In genomic region chr2:229910832-229911412, GRCh38 we compare ENCODE assay signal across 8 cellular contexts. TPM values are rescaled to one million over a fixed set of nuclear protein-coding genes. Genes with fewer than 3 reads are reported as not detected.
DNase-seq lines count a peak whose midpoint lies in the region; ATAC-seq and TF ChIP-seq lines count a peak whose summit lies in the region.

No MANE protein-coding gene starts in this region.

- DNase-seq in D341Med (ENCODE audit: low spot score) (peak; percentile 33), left colon (no peak), aorta (no peak), osteoblast (ENCODE audit: insufficient read length, low spot score, missing footprints) (no peak)

- peaks cover 96% of the 10 kb centered on the region for H3K79me2 ChIP-seq in osteoblast (ENCODE audit: insufficient read depth, low read length)

- no peak overlapping the region for H3K4me3 ChIP-seq in aorta (ENCODE audit: low read length in 2 of 2)
- no peak overlapping the region for H3K4me3 ChIP-seq in osteoblast (ENCODE audit: insufficient read depth, low read length)

- H3K27me3 ChIP-seq in aorta (ENCODE audit: control insufficient read depth in 1 of 2, insufficient read depth in 2 of 2, low read length in 1 of 2) (no peaks in the 10 kb centered on the region), osteoblast (ENCODE audit: insufficient read depth, low read length) (no peaks in the 10 kb centered on the region)

- TF ChIP-seq CTCF in VCaP (conservative IDR thresholded peaks at IDR 0.05) (peak; percentile 70), osteoblast (IDR thresholded peaks at IDR 0.05; ENCODE audit: extremely low read depth, low read depth, low read length) (no peak)

- no peaks in the 10 kb centered on the region for H3K36me3 ChIP-seq in aorta (ENCODE audit: control insufficient read depth in 1 of 2, insufficient read depth in 2 of 2, low read length in 1 of 2)
- peaks cover 4% of the 10 kb centered on the region for H3K36me3 ChIP-seq in osteoblast (ENCODE audit: insufficient read depth, low read length)

- no peak overlapping the region for H2AFZ ChIP-seq in osteoblast (ENCODE audit: low read length)

- peaks cover 66% of the 10 kb centered on the region for H4K20me1 ChIP-seq in osteoblast (ENCODE audit: insufficient read depth, low read length)

- WGBS in aorta, 2 donors = 21 to 26% methylated on average over 1 of the region's 1 CpG

- ATAC-seq in GM19025 (IDR thresholded peaks at IDR 0.05; ENCODE audit: low read depth, unreplicated experiment) (peak; percentile 62), HG03439 (IDR thresholded peaks at IDR 0.05; ENCODE audit: unreplicated experiment) (peak; percentile 60), left colon (peak; percentile 75), aorta (ENCODE audit: low FRiP score) (no peak), HG02970 (IDR thresholded peaks at IDR 0.05; ENCODE audit: low FRiP score, unreplicated experiment) (no peak)

- H3K4me1 ChIP-seq in aorta (ENCODE audit: control insufficient read depth in 1 of 2, insufficient read depth in 2 of 2, low read length in 2 of 2) = peaks cover 7% of the 10 kb centered on the region in 2 donors
- H3K4me1 ChIP-seq in osteoblast (ENCODE audit: insufficient read depth, low read length) = no peaks in the 10 kb centered on the region

- H3K27ac ChIP-seq in VCaP = no peak overlapping the region
- H3K27ac ChIP-seq in aorta (ENCODE audit: low read depth in 1 of 2, low read length in 2 of 2) = no peak overlapping the region
- H3K27ac ChIP-seq in osteoblast (ENCODE audit: low read depth, low read length) = no peak overlapping the region

- H3K9me3 ChIP-seq in aorta (ENCODE audit: control insufficient read depth, low read length) = no peaks in the 10 kb centered on the region
- no peaks in the 10 kb centered on the region for H3K9me3 ChIP-seq in osteoblast (ENCODE audit: low read depth, low read length)

- no peak overlapping the region for H3K4me2 ChIP-seq in osteoblast (ENCODE audit: insufficient read depth, low read length)

- intact Hi-C loops in left colon (cut with DNase I, micrococcal nuclease) (loop anchor here in 1 of 2 donors (10.0 kb wide), 1 partner anchor 106 kb away; no protein-coding TSS in a partner anchor), aorta (cut with DNase I) (no loop called here)

RNA-seq across cellular contexts. Expression of gene TRIP12, which starts 10.9 kb away (rescaled TPM):
- total RNA-seq in left colon (100 to 1,000 TPM; 183 to 188 TPM), aorta (100 to 1,000 TPM; 220 to 232 TPM), osteoblast (207 and 249 TPM in 2 replicates)
- polyA plus RNA-seq in aorta = 10 to 100 TPM; 22.5 to 25.5 TPM

RNA-seq across cellular contexts. Expression of gene FBXO36, which starts 11.4 kb away (rescaled TPM):
- total RNA-seq in left colon = 1 to 10 TPM; 1.6 to 2.3 TPM
- 1 to 10 TPM; 1.9 to 2.2 TPM for total RNA-seq in aorta
- 1 to 10 TPM; 1.3 to 1.5 TPM for polyA plus RNA-seq in aorta
- total RNA-seq in osteoblast = 6.9 and 7.7 TPM in 2 replicates

Comparison
In these comparisons a context has a peak if more than half of its experiments do, and no peak if none do; other contexts are left out.
1. ATAC-seq: peak in GM19025 (single experiment), HG03439 (single experiment) and left colon (single experiment); none in aorta (single experiment) and HG02970 (single experiment).